In genomic region chr6:3651698-3652229, GRCh38 we compare ENCODE assay signal across 8 cellular contexts.
"Had no signal": no experiment of that assay in that cellular context is flagged by ENCODE, and none has a peak within 500 bp of the region (broad histone marks: within the 10 kb centered on the region; RNA-seq: fewer than 3 reads in every experiment).

No MANE protein-coding gene starts in this region.

- H3K9ac ChIP-seq: GM23248 had no signal

- H3K4me1 Mint-ChIP-seq: H9 had no signal

- DNase-seq: GM23248, GOT3, H9, HCEC 1CT, IMR-90, KBM-7 had no signal

- H3K27ac Mint-ChIP-seq: H9 had no signal

- H3K4me3 ChIP-seq: GM23248 had no signal

- H3K27ac ChIP-seq: GM23248 had no signal

- FAIRE-seq: H54, HTR-8/SVneo had no signal

- H3K4me3 Mint-ChIP-seq: H9 had no signal

- H3K9me3 Mint-ChIP-seq: H9 had no signal

- H2AFZ ChIP-seq: GM23248 had no signal
